Comparison of ENCODE assay signal across 15 cellular contexts in the genomic region with DNA sequence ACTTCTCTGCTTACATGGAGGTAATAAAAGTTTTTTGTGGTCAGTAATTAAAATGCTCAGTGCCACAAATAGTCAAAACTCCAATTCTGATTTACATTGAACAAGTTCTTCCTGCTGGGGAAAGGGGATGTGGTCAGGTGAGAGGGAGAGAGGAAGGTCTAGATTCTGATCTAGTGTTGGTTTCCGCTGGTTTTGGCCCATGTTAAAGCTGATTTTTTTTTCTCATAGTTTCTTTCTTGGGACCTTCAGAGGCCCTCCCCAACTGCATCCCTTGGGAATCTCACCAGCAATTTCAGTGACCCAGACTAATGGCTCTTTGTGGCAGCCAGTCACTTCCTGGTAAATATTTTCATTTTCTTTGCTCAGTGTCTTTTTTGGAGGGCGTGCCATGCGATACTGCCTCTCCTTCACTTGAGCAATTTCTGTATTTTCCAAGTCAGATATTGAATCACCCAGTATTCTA.
DNase-seq lines count a peak whose midpoint lies in the region; ATAC-seq and TF ChIP-seq lines count a peak whose summit lies in the region.
"Had no signal": no experiment of that assay in that cellular context is flagged by ENCODE, and none has a peak within 500 bp of the region (broad histone marks: within the 10 kb centered on the region; RNA-seq: fewer than 3 reads in every experiment).

No MANE protein-coding gene starts in this region.

- POLR2A ChIA-PET in CD4-positive, alpha-beta memory T cell (lab: Charles Lee; ENCODE audit: partially characterized antibody) = no interaction called here

- H3K27ac Mint-ChIP-seq in chondrocyte (ENCODE audit: unreplicated experiment) = peak overlapping the region; percentile 96
- H3K27ac Mint-ChIP-seq in CD4-positive, alpha-beta memory T cell = peak overlapping the region in 1 of 7 donors; percentile 39
- H3K27ac Mint-ChIP-seq: activated naive CD4-positive, alpha-beta T cell treated with anti-CD3 and anti-CD28 coated beads, Interleukin-2, amount 50 U/mL, for 72 hours; B cell; dendritic cell treated with granulocyte-macrophage colony-stimulating factor and Interleukin-4, amounts not matched to agents 40 ng/mL and 50 ng/mL, for 4 days had no signal

- H3K27me3 ChIP-seq in CD4-positive, alpha-beta memory T cell (ENCODE audit: insufficient read depth, low read length) = no peaks in the 10 kb centered on the region

- intact Hi-C loops in CD4-positive, alpha-beta memory T cell (cut with micrococcal nuclease) = no loop called here
- intact Hi-C loops in left colon (cut with DNase I, micrococcal nuclease) = no loop called here

- in situ Hi-C loops in Caki2 (cut with HindIII; ENCODE audit: low pct_unique_long_range_greater_than_20kb, low sequenced_read_pairs) = no loop called here

- peak; percentile 2 for DNase-seq in Caki2 (ENCODE audit: low read depth)
- no peak for DNase-seq in chondrocyte (ENCODE audit: low spot score)
- no peak for DNase-seq in HuH-7.5 (ENCODE audit: low spot score)
- no peak for DNase-seq in CD4-positive, alpha-beta memory T cell
- DNase-seq in left colon = no peak
- no peak for DNase-seq in amniotic stem cell (lab: John Stamatoyannopoulos, UW)
- DNase-seq: foreskin melanocyte, HCEC 1CT, kidney had no signal

- no peaks in the 10 kb centered on the region for H3K36me3 ChIP-seq in CD4-positive, alpha-beta memory T cell (ENCODE audit: insufficient read depth, low read length)

- peak overlapping the region; percentile 27 for H3K4me3 Mint-ChIP-seq in chondrocyte (ENCODE audit: unreplicated experiment)
- H3K4me3 Mint-ChIP-seq in CD4-positive, alpha-beta memory T cell = peak overlapping the region in 1 of 8 donors; percentile 10
- H3K4me3 Mint-ChIP-seq: B cell; dendritic cell treated with granulocyte-macrophage colony-stimulating factor and Interleukin-4, amounts not matched to agents 40 ng/mL and 50 ng/mL, for 4 days had no signal

- no peak for TF ChIP-seq CTCF in chondrocyte (IDR thresholded peaks at IDR 0.05)

- CTCF ChIA-PET in CD4-positive, alpha-beta memory T cell (lab: Charles Lee; ENCODE audit: partially characterized antibody) = no interaction called here

- H3K27ac ChIP-seq in CD4-positive, alpha-beta memory T cell (ENCODE audit: low read depth, low read length) = no peak overlapping the region

- no peaks in the 10 kb centered on the region for H3K27me3 Mint-ChIP-seq in chondrocyte (ENCODE audit: low read depth)
- peaks cover 0 to 1% of the 10 kb centered on the region in 2 donors for H3K27me3 Mint-ChIP-seq in CD4-positive, alpha-beta memory T cell
- H3K27me3 Mint-ChIP-seq: B cell had no signal

- H3K36me3 Mint-ChIP-seq in chondrocyte (ENCODE audit: low read depth) = no peaks in the 10 kb centered on the region
- H3K36me3 Mint-ChIP-seq in CD4-positive, alpha-beta memory T cell = no peaks in the 10 kb centered on the region
- H3K36me3 Mint-ChIP-seq: activated naive CD4-positive, alpha-beta T cell treated with anti-CD3 and anti-CD28 coated beads, Interleukin-2, amount 50 U/mL, for 72 hours had no signal

- H3K4me1 Mint-ChIP-seq in chondrocyte (ENCODE audit: low read depth) = peaks cover 35% of the 10 kb centered on the region
- H3K4me1 Mint-ChIP-seq in CD4-positive, alpha-beta memory T cell = peaks cover 4 to 10% (median 6%) of the 10 kb centered on the region in 4 donors
- H3K4me1 Mint-ChIP-seq: B cell had no signal

- H3K4me1 ChIP-seq in CD4-positive, alpha-beta memory T cell (ENCODE audit: insufficient read depth, low read length) = peaks cover 4% of the 10 kb centered on the region

- no peak overlapping the region for H3K4me3 ChIP-seq in CD4-positive, alpha-beta memory T cell (ENCODE audit: low read length in 2 of 2)

- no peaks in the 10 kb centered on the region for H3K9me3 Mint-ChIP-seq in chondrocyte (ENCODE audit: low read depth)
- H3K9me3 Mint-ChIP-seq in CD4-positive, alpha-beta memory T cell = no peaks in the 10 kb centered on the region
- H3K9me3 Mint-ChIP-seq: activated naive CD4-positive, alpha-beta T cell treated with anti-CD3 and anti-CD28 coated beads, Interleukin-2, amount 50 U/mL, for 72 hours; dendritic cell treated with granulocyte-macrophage colony-stimulating factor and Interleukin-4, amounts not matched to agents 40 ng/mL and 50 ng/mL, for 4 days had no signal

- H3K9me3 ChIP-seq in CD4-positive, alpha-beta memory T cell (ENCODE audit: control insufficient read depth in 1 of 2, low read length in 2 of 2) = no peaks in the 10 kb centered on the region

- ATAC-seq in GM18907 (IDR thresholded peaks at IDR 0.05; ENCODE audit: unreplicated experiment) (peak; percentile 69), HG03575 (IDR thresholded peaks at IDR 0.05; ENCODE audit: extremely low read depth, insufficient number of reproducible peaks, low FRiP score, unreplicated experiment) (peak; percentile 55), left colon (no peak)
- ATAC-seq: activated naive CD4-positive, alpha-beta T cell treated with anti-CD3 and anti-CD28 coated beads, Interleukin-2, amount 50 U/mL, for 72 hours; sciatic nerve had no signal
